19 cellular contexts compared by ENCODE assay signal in genomic region chr1:30916296-30916695, GRCh38. TPM values are rescaled to one million over a fixed set of nuclear protein-coding genes. Genes with fewer than 3 reads are reported as not detected.
A peak's percentile ranks its signal among the peaks of the same experiment; 100 is the strongest.
DNase-seq lines count a peak whose midpoint lies in the region; ATAC-seq and TF ChIP-seq lines count a peak whose summit lies in the region.
"Had no signal": no experiment of that assay in that cellular context is flagged by ENCODE, and none has a peak within 500 bp of the region (broad histone marks: within the 10 kb centered on the region; RNA-seq: fewer than 3 reads in every experiment).

No MANE protein-coding gene starts in this region.

- POLR2A ChIA-PET in HEK293 (lab: Yijun Ruan, JAX) = no interaction called here

- WGBS in testis, 2 donors = 84 to 91% methylated on average over 12 of the region's 12 CpGs

- H3K4me3 ChIP-seq in H7 (ENCODE audit: insufficient read depth, low read depth, low read length) (no peak overlapping the region), HEK293 (ENCODE audit: low read depth, low read length) (no peak overlapping the region), testis (no peak overlapping the region)

- intact Hi-C loops in dendritic cell treated with granulocyte-macrophage colony-stimulating factor and Interleukin-4, amounts not matched to agents 40 ng/mL and 50 ng/mL, for 4 days (cut with micrococcal nuclease) = loop anchor here (10.0 kb wide), 2 partner anchors 71 to 1681 kb away; partner anchors contain the start of genes MECR and PTPRU
- intact Hi-C loops in posterior vena cava (cut with DNase I) = no loop called here
- intact Hi-C loops in testis (cut with DNase I; ENCODE audit: low total_unique reads) = loop anchor here (10.0 kb wide), 1 partner anchor 191 kb away; the partner anchor contains the start of gene MATN1

- H3K4me1 Mint-ChIP-seq in dendritic cell treated with granulocyte-macrophage colony-stimulating factor and Interleukin-4, amounts not matched to agents 40 ng/mL and 50 ng/mL, for 4 days (ENCODE audit: low read depth) = peaks cover 60% of the 10 kb centered on the region
- H3K4me1 Mint-ChIP-seq in natural killer cell treated with Interleukin-12 subunit alpha and Interleukin-12 subunit beta and Interleukin-15 and Interleukin-18, amount 100 ng/mL, for 72 hours (ENCODE audit: low read depth in 2 of 2) = peaks cover 3% of the 10 kb centered on the region in 2 donors

- H3K27ac ChIP-seq in HEK293 (ENCODE audit: extremely low read depth, low read depth, low read length) (no peak overlapping the region), testis (no peak overlapping the region)
- H3K27ac ChIP-seq: KMS-11 had no signal

- H3K27ac Mint-ChIP-seq in dendritic cell treated with granulocyte-macrophage colony-stimulating factor and Interleukin-4, amounts not matched to agents 40 ng/mL and 50 ng/mL, for 4 days = peak overlapping the region; percentile 97
- no peak overlapping the region for H3K27ac Mint-ChIP-seq in natural killer cell treated with Interleukin-12 subunit alpha and Interleukin-12 subunit beta and Interleukin-15 and Interleukin-18, amount 100 ng/mL, for 72 hours

- no peak for ATAC-seq in natural killer cell treated with Interleukin-12 subunit alpha and Interleukin-12 subunit beta and Interleukin-15 and Interleukin-18, amount 100 ng/mL, for 72 hours
- ATAC-seq: Panc1, Right ventricle myocardium inferior had no signal

- no peaks in the 10 kb centered on the region for H3K36me3 ChIP-seq in H7 (replicated peaks; ENCODE audit: control insufficient read depth, insufficient read depth, low read length)
- no peaks in the 10 kb centered on the region for H3K36me3 ChIP-seq in HEK293 (ENCODE audit: control insufficient read depth in 2 of 2, insufficient read depth in 1 of 2, low read length in 2 of 2)
- no peaks in the 10 kb centered on the region for H3K36me3 ChIP-seq in testis (ENCODE audit: low read depth, missing control alignments)
- H3K36me3 ChIP-seq: BE2C had no signal

- H3K4me1 ChIP-seq in HEK293 (ENCODE audit: control insufficient read depth, insufficient read depth, low read length) = peaks cover 3% of the 10 kb centered on the region; the same call in 1 of the 2 replicates
- H3K4me1 ChIP-seq in testis = no peaks in the 10 kb centered on the region

- no peaks in the 10 kb centered on the region for H3K36me3 Mint-ChIP-seq in dendritic cell treated with granulocyte-macrophage colony-stimulating factor and Interleukin-4, amounts not matched to agents 40 ng/mL and 50 ng/mL, for 4 days (ENCODE audit: low read depth)
- H3K36me3 Mint-ChIP-seq in natural killer cell treated with Interleukin-12 subunit alpha and Interleukin-12 subunit beta and Interleukin-15 and Interleukin-18, amount 100 ng/mL, for 72 hours = no peaks in the 10 kb centered on the region

- DNase-seq in H7 (peak; percentile 19), posterior vena cava (ENCODE audit: low spot score) (peak; percentile 69), activated gamma-delta T cell (lab: John Stamatoyannopoulos, UW) (no peak), D341Med (ENCODE audit: low spot score) (no peak), testis (no peak)
- DNase-seq in natural killer cell treated with Interleukin-12 subunit alpha and Interleukin-12 subunit beta and Interleukin-15 and Interleukin-18, amount 100 ng/mL, for 72 hours (ENCODE audit: low spot score) = no peak
- DNase-seq: BE2C, EL, NCI-H1092 treated with DMSO at 0.1 percent for 48 hours, NCI-H1436 treated with DMSO at 0.1 percent for 48 hours, NCI-H1930, NCI-H226, NCI-H524 treated with DMSO at 0.1 percent for 48 hours, NCI-H82 had no signal

- no peak overlapping the region for H3K4me3 Mint-ChIP-seq in dendritic cell treated with granulocyte-macrophage colony-stimulating factor and Interleukin-4, amounts not matched to agents 40 ng/mL and 50 ng/mL, for 4 days
- H3K4me3 Mint-ChIP-seq in natural killer cell treated with Interleukin-12 subunit alpha and Interleukin-12 subunit beta and Interleukin-15 and Interleukin-18, amount 100 ng/mL, for 72 hours = no peak overlapping the region

- no peaks in the 10 kb centered on the region for H3K9me3 Mint-ChIP-seq in dendritic cell treated with granulocyte-macrophage colony-stimulating factor and Interleukin-4, amounts not matched to agents 40 ng/mL and 50 ng/mL, for 4 days
- H3K9me3 Mint-ChIP-seq in natural killer cell treated with Interleukin-12 subunit alpha and Interleukin-12 subunit beta and Interleukin-15 and Interleukin-18, amount 100 ng/mL, for 72 hours = no peaks in the 10 kb centered on the region

- no peak for TF ChIP-seq CTCF in HEK293 (tag by site-specific recombination; IDR thresholded peaks at IDR 0.05)
- no peak for TF ChIP-seq CTCF in testis (IDR thresholded peaks at IDR 0.05)

- H3K9me3 ChIP-seq in HEK293 (ENCODE audit: control insufficient read depth, insufficient read depth, low read depth, low read length) = no peaks in the 10 kb centered on the region
- H3K9me3 ChIP-seq in testis = no peaks in the 10 kb centered on the region
- H3K9me3 ChIP-seq: BE2C had no signal

- CTCF ChIA-PET in HEK293 (lab: Yijun Ruan, JAX) = interaction anchor here (1.6 to 7.7 kb wide), 2 partner anchors 113 to 197 kb away, joined by 11 to 434 read pairs; no protein-coding TSS in a partner anchor

- H3K27me3 ChIP-seq in H7 (ENCODE audit: control insufficient read depth, insufficient read depth, low read length) (no peaks in the 10 kb centered on the region), testis (no peaks in the 10 kb centered on the region)
- H3K27me3 ChIP-seq: BE2C had no signal

- TF ChIP-seq POLR2A in testis (IDR thresholded peaks at IDR 0.05) = no peak

- H3K27me3 Mint-ChIP-seq in dendritic cell treated with granulocyte-macrophage colony-stimulating factor and Interleukin-4, amounts not matched to agents 40 ng/mL and 50 ng/mL, for 4 days = no peaks in the 10 kb centered on the region
- H3K27me3 Mint-ChIP-seq in natural killer cell treated with Interleukin-12 subunit alpha and Interleukin-12 subunit beta and Interleukin-15 and Interleukin-18, amount 100 ng/mL, for 72 hours = peaks cover 0 to 7% of the 10 kb centered on the region in 2 donors

TF ChIP-seq in HEK293, 187 proteins besides CTCF, POLR2A, EP300 and RAD21:
- no peak for TF ChIP-seq SCRT2 (tag by site-specific recombination; IDR thresholded peaks at IDR 0.05)
- TF ChIP-seq, protein P1, sequence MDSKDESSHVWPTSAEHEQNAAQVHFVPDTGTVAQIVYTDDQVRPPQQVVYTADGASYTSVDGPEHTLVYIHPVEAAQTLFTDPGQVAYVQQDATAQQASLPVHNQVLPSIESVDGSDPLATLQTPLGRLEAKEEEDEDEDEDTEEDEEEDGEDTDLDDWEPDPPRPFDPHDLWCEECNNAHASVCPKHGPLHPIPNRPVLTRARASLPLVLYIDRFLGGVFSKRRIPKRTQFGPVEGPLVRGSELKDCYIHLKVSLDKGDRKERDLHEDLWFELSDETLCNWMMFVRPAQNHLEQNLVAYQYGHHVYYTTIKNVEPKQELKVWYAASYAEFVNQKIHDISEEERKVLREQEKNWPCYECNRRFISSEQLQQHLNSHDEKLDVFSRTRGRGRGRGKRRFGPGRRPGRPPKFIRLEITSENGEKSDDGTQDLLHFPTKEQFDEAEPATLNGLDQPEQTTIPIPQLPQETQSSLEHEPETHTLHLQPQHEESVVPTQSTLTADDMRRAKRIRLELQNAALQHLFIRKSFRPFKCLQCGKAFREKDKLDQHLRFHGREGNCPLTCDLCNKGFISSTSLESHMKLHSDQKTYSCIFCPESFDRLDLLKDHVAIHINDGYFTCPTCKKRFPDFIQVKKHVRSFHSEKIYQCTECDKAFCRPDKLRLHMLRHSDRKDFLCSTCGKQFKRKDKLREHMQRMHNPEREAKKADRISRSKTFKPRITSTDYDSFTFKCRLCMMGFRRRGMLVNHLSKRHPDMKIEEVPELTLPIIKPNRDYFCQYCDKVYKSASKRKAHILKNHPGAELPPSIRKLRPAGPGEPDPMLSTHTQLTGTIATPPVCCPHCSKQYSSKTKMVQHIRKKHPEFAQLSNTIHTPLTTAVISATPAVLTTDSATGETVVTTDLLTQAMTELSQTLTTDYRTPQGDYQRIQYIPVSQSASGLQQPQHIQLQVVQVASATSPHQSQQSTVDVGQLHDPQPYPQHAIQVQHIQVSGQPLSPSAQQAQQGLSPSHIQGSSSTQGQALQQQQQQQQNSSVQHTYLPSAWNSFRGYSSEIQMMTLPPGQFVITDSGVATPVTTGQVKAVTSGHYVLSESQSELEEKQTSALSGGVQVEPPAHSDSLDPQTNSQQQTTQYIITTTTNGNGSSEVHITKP (tag by site-specific recombination; IDR thresholded peaks at IDR 0.05) = peak; percentile 66
TF ChIP-seq in HEK293: peak in this region for 1.

RNA-seq across cellular contexts. Expression of gene SDC3, which starts 7.7 kb away (rescaled TPM):
- 38.0 and 44.2 TPM in 2 replicates for total RNA-seq in H7 (2014; rRNA removed; shearing (Covaris generic))
- total RNA-seq in posterior vena cava = 10 to 100 TPM; 47.1 to 59.8 TPM
- total RNA-seq in natural killer cell treated with Interleukin-12 subunit alpha and Interleukin-12 subunit beta and Interleukin-15 and Interleukin-18, amount 100 ng/mL, for 72 hours = under 1 TPM in 1 of 2 donors, not detected in 1; 0.11 TPM
- 1 to 10 TPM; 3.9 to 6.9 TPM for total RNA-seq in testis
- 21.2 TPM for polyA plus RNA-seq in testis (ENCODE audit: insufficient read depth, low read depth, low replicate concordance)

Comparison
In these comparisons a context has a peak if more than half of its experiments do, and no peak if none do; other contexts are left out.
1. DNase-seq: peak in H7 (single experiment) and posterior vena cava (single experiment); none in natural killer cell treated with Interleukin-12 subunit alpha and Interleukin-12 subunit beta and Interleukin-15 and Interleukin-18, amount 100 ng/mL, for 72 hours (single experiment), activated gamma-delta T cell (single experiment), D341Med (single experiment) and testis (single experiment).
2. RNA of gene SDC3, which starts 7.7 kb away (total RNA-seq): 47.1 to 59.8 TPM in posterior vena cava, 38.0 to 44.2 TPM in H7 and 3.9 to 6.9 TPM in testis; 0.11 TPM in natural killer cell treated with Interleukin-12 subunit alpha and Interleukin-12 subunit beta and Interleukin-15 and Interleukin-18, amount 100 ng/mL, for 72 hours; every median in the first group is over 4 times any median in the second.
3. intact Hi-C loops: an anchor here in dendritic cell treated with granulocyte-macrophage colony-stimulating factor and Interleukin-4, amounts not matched to agents 40 ng/mL and 50 ng/mL, for 4 days (10.0 kb wide) and testis (10.0 kb wide); none called in posterior vena cava.